2 cellular contexts compared by ENCODE assay signal in the genomic region with DNA sequence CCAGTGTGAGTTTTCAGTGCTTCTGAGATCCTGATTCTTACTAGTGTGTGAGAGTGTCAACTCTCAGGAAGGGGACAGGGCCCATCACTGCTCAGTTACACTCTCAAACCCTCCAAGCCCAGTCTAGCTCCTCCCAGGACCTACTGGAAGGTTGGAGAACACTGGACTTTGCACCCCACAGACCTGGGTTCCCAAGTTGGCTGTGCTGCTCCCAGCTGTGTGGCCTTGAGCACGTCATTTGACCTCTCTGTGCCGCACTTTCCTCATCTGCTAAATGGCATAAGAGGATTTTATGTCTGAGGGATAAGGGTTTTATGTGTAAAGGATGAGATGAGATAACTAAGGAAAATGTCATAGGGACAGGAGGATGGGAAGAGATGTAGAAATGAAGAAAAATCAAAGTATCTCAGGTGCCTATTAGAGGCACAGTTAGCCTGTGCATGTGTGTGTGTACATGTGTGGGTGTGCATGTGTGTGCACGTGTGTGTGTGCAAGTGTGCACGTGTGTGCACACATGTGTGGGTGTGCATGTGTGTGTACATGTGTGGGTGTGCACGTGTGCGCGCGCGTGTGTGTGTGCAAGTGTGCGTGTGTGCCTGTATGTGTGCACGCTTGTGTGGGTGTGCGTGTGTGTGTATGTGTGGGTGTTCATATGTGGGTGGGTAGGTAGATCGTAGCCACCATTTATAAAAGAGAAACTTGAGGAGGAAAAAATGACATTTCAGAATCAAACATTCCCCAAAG.
TF ChIP-seq lines count a peak whose summit lies in the region.

No MANE protein-coding gene starts in this region.

TF ChIP-seq in HEK293T, 16 proteins besides CTCF, POLR2A, EP300 and RAD21:
- TF ChIP-seq TARDBP (IDR thresholded peaks at IDR 0.05), result peak; percentile 84; the same call in 1 of the 2 replicates

TF ChIP-seq in K562, 482 proteins besides CTCF, POLR2A, EP300 and RAD21:
- TF ChIP-seq ARID2 (IDR thresholded peaks at IDR 0.05), result peak; percentile 79; the same call in 1 of the 2 replicates
- 0 out of 2 replicates have a peak, but pooled peaks have one; percentile 29 for TF ChIP-seq RBFOX2 (IDR thresholded peaks at IDR 0.05; ENCODE audit: low read depth, low read length)
- TF ChIP-seq, protein P1, sequence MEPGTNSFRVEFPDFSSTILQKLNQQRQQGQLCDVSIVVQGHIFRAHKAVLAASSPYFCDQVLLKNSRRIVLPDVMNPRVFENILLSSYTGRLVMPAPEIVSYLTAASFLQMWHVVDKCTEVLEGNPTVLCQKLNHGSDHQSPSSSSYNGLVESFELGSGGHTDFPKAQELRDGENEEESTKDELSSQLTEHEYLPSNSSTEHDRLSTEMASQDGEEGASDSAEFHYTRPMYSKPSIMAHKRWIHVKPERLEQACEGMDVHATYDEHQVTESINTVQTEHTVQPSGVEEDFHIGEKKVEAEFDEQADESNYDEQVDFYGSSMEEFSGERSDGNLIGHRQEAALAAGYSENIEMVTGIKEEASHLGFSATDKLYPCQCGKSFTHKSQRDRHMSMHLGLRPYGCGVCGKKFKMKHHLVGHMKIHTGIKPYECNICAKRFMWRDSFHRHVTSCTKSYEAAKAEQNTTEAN (CRISPR knock-in tag; IDR thresholded peaks at IDR 0.05), result peak; percentile 44; the same call in 1 of the 2 replicates
- TF ChIP-seq KDM1A (IDR thresholded peaks at IDR 0.05), result peak in 1 of 2 experiments; percentile 96; a peak in 2 of 4 replicates
- 0 out of 2 replicates have a peak, but pooled peaks have one; percentile 14 for TF ChIP-seq EGR1 (conservative IDR thresholded peaks at IDR 0.05)
TF ChIP-seq in K562: peak in this region for 5; not testable (repeated sequence) for 477.
